8 cellular contexts compared by ENCODE assay signal in genomic region chr11:110296226-110297081, GRCh38. TPM values are rescaled to one million over a fixed set of nuclear protein-coding genes. Genes with fewer than 3 reads are reported as not detected.
DNase-seq lines count a peak whose midpoint lies in the region; ATAC-seq lines count a peak whose summit lies in the region.

Gene RDX (minus strand): TSS chr11:110296614. CDS start chr11:110279692, 16,922 bp downstream.

- H3K9me3 Mint-ChIP-seq in IgD-negative memory B cell, result peaks cover 0 to 3% (median 0%) of the 10 kb centered on the region in 3 donors
- peaks cover 3% of the 10 kb centered on the region for H3K9me3 Mint-ChIP-seq in activated naive CD4-positive, alpha-beta T cell treated with anti-CD3 and anti-CD28 coated beads for 36 hours

- H2AK5ac ChIP-seq in neuronal stem cell (ENCODE audit: low read depth, low read length), result peak within 1 kb of the TSS; percentile 62

- H3K27me3 Mint-ChIP-seq in IgD-negative memory B cell, result no peaks in the 10 kb centered on the region
- H3K27me3 Mint-ChIP-seq in activated naive CD4-positive, alpha-beta T cell treated with anti-CD3 and anti-CD28 coated beads for 36 hours (ENCODE audit: low read depth), result no peaks in the 10 kb centered on the region

- H2BK120ac ChIP-seq in neuronal stem cell (ENCODE audit: low read depth, low read length), result peak within 1 kb of the TSS; percentile 31

- H3K4me2 ChIP-seq in neuronal stem cell (ENCODE audit: insufficient read depth, low read length, poor library complexity, severe bottlenecking), result peak within 1 kb of the TSS; percentile 65

- ATAC-seq in GM21576 (IDR thresholded peaks at IDR 0.05; ENCODE audit: unreplicated experiment), result peak; percentile 73

- H3K18ac ChIP-seq in neuronal stem cell (ENCODE audit: low read length), result peak within 1 kb of the TSS; percentile 97

- H3K4ac ChIP-seq in neuronal stem cell (ENCODE audit: low read length), result peak within 1 kb of the TSS; percentile 95

- WGBS in neuronal stem cell (ENCODE audit: extremely low coverage in 2 of 2, insufficient read length in 2 of 2, insufficient replicate concordance in 1 of 2), 2 donors, result no CpG with 5 or more reads among the region's 113 CpGs

- H2BK12ac ChIP-seq in neuronal stem cell (ENCODE audit: low read length), result peak within 1 kb of the TSS; percentile 36

- intact Hi-C loops in activated naive CD4-positive, alpha-beta T cell treated with anti-CD3 and anti-CD28 coated beads for 36 hours (cut with micrococcal nuclease), result loop anchor here (1.0 to 2.0 kb wide), 4 partner anchors 18 to 135 kb away; no protein-coding TSS in a partner anchor

- H3K9me3 ChIP-seq in SJSA1 (replicated peaks) (no peaks in the 10 kb centered on the region; the same call in 1 of the 2 replicates), neuronal stem cell (replicated peaks in 1 of 2; ENCODE audit: control insufficient read depth in 2 of 2, insufficient read depth in 1 of 2, low read depth in 1 of 2, low read length in 2 of 2) (no peaks in the 10 kb centered on the region)

- peak within 1 kb of the TSS; percentile 98 for H2BK5ac ChIP-seq in neuronal stem cell (ENCODE audit: low read length)

- peaks cover 18 to 30% (median 24%) of the 10 kb centered on the region in 3 donors for H3K4me1 Mint-ChIP-seq in IgD-negative memory B cell
- peaks cover 39% of the 10 kb centered on the region for H3K4me1 Mint-ChIP-seq in activated naive CD4-positive, alpha-beta T cell treated with anti-CD3 and anti-CD28 coated beads for 36 hours (ENCODE audit: low read depth)

- H3K27ac Mint-ChIP-seq in IgD-negative memory B cell, result peak within 1 kb of the TSS; percentile 64 to 93 (median 78)
- H3K27ac Mint-ChIP-seq in activated naive CD4-positive, alpha-beta T cell treated with anti-CD3 and anti-CD28 coated beads for 36 hours, result peak within 1 kb of the TSS; percentile 83

- H3K23ac ChIP-seq in neuronal stem cell (ENCODE audit: low read depth, low read length, poor library complexity), result peak within 1 kb of the TSS; percentile 91

- H3K4me3 Mint-ChIP-seq in IgD-negative memory B cell, result peak within 1 kb of the TSS; percentile 82 to 97 (median 95)
- peak within 1 kb of the TSS; percentile 91 for H3K4me3 Mint-ChIP-seq in activated naive CD4-positive, alpha-beta T cell treated with anti-CD3 and anti-CD28 coated beads for 36 hours

- H3K9ac ChIP-seq in neuronal stem cell (ENCODE audit: low read depth, low read length, poor library complexity), result peak within 1 kb of the TSS; percentile 93

- H3K36me3 Mint-ChIP-seq in IgD-negative memory B cell, result peaks cover 1% of the 10 kb centered on the region
- H3K36me3 Mint-ChIP-seq in activated naive CD4-positive, alpha-beta T cell treated with anti-CD3 and anti-CD28 coated beads for 36 hours (ENCODE audit: low read depth), result peaks cover 5% of the 10 kb centered on the region

- CTCF ChIA-PET in activated naive CD4-positive, alpha-beta T cell treated with anti-CD3 and anti-CD28 coated beads for 36 hours (lab: Charles Lee), result interaction anchor here (0.6 to 1.6 kb wide), 5 partner anchors 32 to 959 kb away, joined by 3 to 5 read pairs (median 4); no protein-coding TSS in a partner anchor

- peak within 1 kb of the TSS; percentile 99 for H3K4me3 ChIP-seq in SJSA1
- H3K4me3 ChIP-seq in neuronal stem cell (ENCODE audit: low read length in 2 of 2), result peak within 1 kb of the TSS; percentile 86 to 99

- H4K91ac ChIP-seq in neuronal stem cell (ENCODE audit: low read depth, low read length, poor library complexity), result peak within 1 kb of the TSS; percentile 92

- no peak within 1 kb of the TSS for H4K8ac ChIP-seq in neuronal stem cell (ENCODE audit: low read depth, low read length)

- peak; percentile 88 for DNase-seq in ELF-1 (ENCODE audit: low read depth, low spot score)
- DNase-seq in SJSA1 (ENCODE audit: low read depth in 1 of 2, low spot score in 2 of 2), result peak; percentile 86 to 88
- peak; percentile 53 for DNase-seq in activated naive CD4-positive, alpha-beta T cell treated with anti-CD3 and anti-CD28 coated beads for 36 hours
- peak; percentile 69 for DNase-seq in germinal center (ENCODE audit: low spot score)
- DNase-seq in neuronal stem cell (ENCODE audit: low spot score), result peak; percentile 83

- H3K27me3 ChIP-seq in SJSA1 (replicated peaks), result no peaks in the 10 kb centered on the region
- H3K27me3 ChIP-seq in neuronal stem cell (ENCODE audit: control insufficient read depth in 3 of 3, insufficient read depth in 3 of 3, low read depth in 1 of 3, low read length in 3 of 3), result no peaks in the 10 kb centered on the region

- peak within 1 kb of the TSS; percentile 97 for H2AFZ ChIP-seq in neuronal stem cell (ENCODE audit: low read length)

- peak within 1 kb of the TSS; percentile 71 for H3K14ac ChIP-seq in neuronal stem cell (ENCODE audit: low read length)

- peaks cover 8% of the 10 kb centered on the region for H3K36me3 ChIP-seq in SJSA1
- H3K36me3 ChIP-seq in neuronal stem cell (replicated peaks in 1 of 2; ENCODE audit: control insufficient read depth in 2 of 2, insufficient read depth in 2 of 2, low read length in 2 of 2), result peaks cover 0 to 9% of the 10 kb centered on the region in 2 donors

- H3K79me1 ChIP-seq in neuronal stem cell (ENCODE audit: low read depth, low read length), result peaks cover 1% of the 10 kb centered on the region

- H2BK15ac ChIP-seq in neuronal stem cell (ENCODE audit: low read length), result peak within 1 kb of the TSS; percentile 91

- peak within 1 kb of the TSS; percentile 99 for H3K27ac ChIP-seq in SJSA1
- H3K27ac ChIP-seq in neuronal stem cell (replicated peaks; ENCODE audit: low read length), result peak within 1 kb of the TSS; percentile 94
- peak within 1 kb of the TSS; percentile 76 for H3K27ac ChIP-seq in temporal lobe (ENCODE audit: low read depth, low read length)

- H3K4me1 ChIP-seq in SJSA1 (replicated peaks), result peaks cover 31% of the 10 kb centered on the region
- H3K4me1 ChIP-seq in neuronal stem cell (ENCODE audit: control insufficient read depth in 2 of 2, insufficient read depth in 1 of 2, low read depth in 1 of 2, low read length in 2 of 2), result peaks cover 8 to 15% of the 10 kb centered on the region in 2 donors

RNA-seq across cellular contexts. Expression of gene RDX, which starts in this region (rescaled TPM):
- polyA plus RNA-seq in IgD-negative memory B cell, result 19.6 TPM
- 111 and 142 TPM in 2 replicates for total RNA-seq in SJSA1 (2014; rRNA removed; shearing (Covaris generic))
- total RNA-seq in activated naive CD4-positive, alpha-beta T cell treated with anti-CD3 and anti-CD28 coated beads for 36 hours, result 10 to 100 TPM; 35.2 to 37.4 TPM
- 77.7 TPM for polyA plus RNA-seq in neuronal stem cell (2013, experiment 1 of 2)
- 81.7 TPM for polyA plus RNA-seq in neuronal stem cell (2013, experiment 2 of 2)
- total RNA-seq in temporal lobe, result 67.1 TPM

Comparison
In these comparisons a context has a peak if more than half of its experiments do, and no peak if none do; other contexts are left out.
1. Peak in every context shown above with its lines: DNase-seq, ATAC-seq, H3K4me3 ChIP-seq and H3K27ac ChIP-seq.